11 cellular contexts compared by ENCODE assay signal in the genomic region with DNA sequence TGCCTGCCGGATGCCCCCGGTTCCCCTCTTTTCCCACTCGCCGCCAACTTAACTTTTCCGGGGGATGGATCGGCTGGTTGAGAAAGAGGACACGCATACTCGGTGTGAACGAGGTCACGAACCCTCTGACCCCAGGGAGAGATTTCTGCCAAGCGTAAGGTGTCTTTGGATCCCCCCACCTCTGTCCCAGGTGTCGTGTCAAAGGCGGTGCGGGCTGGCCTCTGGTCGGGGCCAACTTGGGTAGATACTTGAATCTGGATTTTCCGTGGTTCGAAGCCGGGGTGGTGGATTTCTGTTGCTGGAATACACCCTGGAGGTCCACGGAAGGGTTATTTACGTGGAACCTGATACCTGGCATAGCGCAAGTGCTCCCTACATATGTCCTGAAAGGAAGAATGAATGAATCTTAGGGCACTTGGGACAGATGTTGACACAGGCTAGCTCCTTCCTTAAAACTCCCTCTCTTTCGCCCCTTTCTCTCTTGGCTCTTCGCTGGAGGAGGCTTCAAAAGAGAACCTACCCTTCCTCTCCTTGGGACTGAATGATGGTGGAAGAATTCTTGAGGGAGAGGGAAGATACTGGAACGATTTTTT. TPM values are rescaled to one million over a fixed set of nuclear protein-coding genes. Genes with fewer than 3 reads are reported as not detected.
DNase-seq lines count a peak whose midpoint lies in the region; ATAC-seq and TF ChIP-seq lines count a peak whose summit lies in the region.
"Had no signal": no experiment of that assay in that cellular context is flagged by ENCODE, and none has a peak within 500 bp of the region (broad histone marks: within the 10 kb centered on the region; RNA-seq: fewer than 3 reads in every experiment).

No MANE protein-coding gene starts in this region.

- peak overlapping the region; percentile 82 to 92 (median 84) for H3K27ac Mint-ChIP-seq in brain
- no peak overlapping the region for H3K27ac Mint-ChIP-seq in effector memory CD8-positive, alpha-beta T cell

- ATAC-seq in HG02970 (IDR thresholded peaks at IDR 0.05; ENCODE audit: low FRiP score, unreplicated experiment), result no peak
- ATAC-seq in effector memory CD8-positive, alpha-beta T cell (replicated peaks), result no peak

- H3K36me3 ChIP-seq in stomach smooth muscle (ENCODE audit: control insufficient read depth in 2 of 2, insufficient read depth in 2 of 2, low read length in 2 of 2), result no peaks in the 10 kb centered on the region

- peaks cover 51% of the 10 kb centered on the region for H3K4me1 Mint-ChIP-seq in brain
- H3K4me1 Mint-ChIP-seq in effector memory CD8-positive, alpha-beta T cell (ENCODE audit: low read depth in 2 of 2), result no peaks in the 10 kb centered on the region

- H3K4me3 Mint-ChIP-seq in brain, result peak overlapping the region; percentile 91 to 97 (median 95)
- no peak overlapping the region for H3K4me3 Mint-ChIP-seq in effector memory CD8-positive, alpha-beta T cell

- H3K9me3 Mint-ChIP-seq in brain, result peaks cover 0 to 6% (median 3%) of the 10 kb centered on the region in 5 experiments
- peaks cover 0 to 10% of the 10 kb centered on the region in 2 donors for H3K9me3 Mint-ChIP-seq in effector memory CD8-positive, alpha-beta T cell

- H3K9ac ChIP-seq in stomach smooth muscle (ENCODE audit: low read length in 2 of 2), result no peak overlapping the region

- H3K4me3 ChIP-seq in stomach smooth muscle (ENCODE audit: low read length in 2 of 2), result peak overlapping the region; percentile 59 to 74

- peaks cover 5 to 18% of the 10 kb centered on the region in 2 donors for H3K27me3 ChIP-seq in stomach smooth muscle (ENCODE audit: control insufficient read depth in 1 of 2, insufficient read depth in 2 of 2, low read length in 2 of 2)

- no peaks in the 10 kb centered on the region for H3K9me3 ChIP-seq in stomach smooth muscle (ENCODE audit: control insufficient read depth in 2 of 2, low read length in 2 of 2)

- TF ChIP-seq CTCF in brain (conservative IDR thresholded peaks at IDR 0.05), result no peak

- H3K27me3 Mint-ChIP-seq in brain, result peaks cover 28% of the 10 kb centered on the region
- H3K27me3 Mint-ChIP-seq in effector memory CD8-positive, alpha-beta T cell, result peaks cover 52 to 60% of the 10 kb centered on the region in 2 donors

- H3K36me3 Mint-ChIP-seq in brain, result peaks cover 8% of the 10 kb centered on the region
- H3K36me3 Mint-ChIP-seq in effector memory CD8-positive, alpha-beta T cell (ENCODE audit: insufficient read depth), result no peaks in the 10 kb centered on the region

- no peak overlapping the region for H3K27ac ChIP-seq in stomach smooth muscle (ENCODE audit: low read length)
- H3K27ac ChIP-seq: 22Rv1 had no signal

- peaks cover 12% of the 10 kb centered on the region for H3K4me1 ChIP-seq in stomach smooth muscle (ENCODE audit: control insufficient read depth, insufficient read depth, low read length)

- DNase-seq in DMS53 (lab: John Stamatoyannopoulos, UW), result peak; percentile 40
- DNase-seq in DMS53 treated with DMSO at 0.1 percent for 48 hours (lab: John Stamatoyannopoulos, UW; ENCODE audit: unreplicated experiment), result no peak
- peak; percentile 24 for DNase-seq in medulla oblongata (ENCODE audit: extremely low spot score)
- DNase-seq in NCI-H69 (lab: John Stamatoyannopoulos, UW), result no peak
- no peak for DNase-seq in effector memory CD8-positive, alpha-beta T cell
- DNase-seq: NCI-H1930, SIG-M5 had no signal

RNA-seq across cellular contexts. Expression of gene DOK5, which starts 1.0 kb away (rescaled TPM):
- 5.7 TPM for polyA plus RNA-seq in brain (ENCODE audit: insufficient read depth, low read depth, low replicate concordance)

Comparison
In these comparisons a context has a peak if more than half of its experiments do, and no peak if none do; other contexts are left out.
1. DNase-seq: peak in DMS53 (single experiment) and medulla oblongata (single experiment); none in DMS53 treated with DMSO at 0.1 percent for 48 hours (single experiment), NCI-H69 (single experiment) and effector memory CD8-positive, alpha-beta T cell (0 of 3).
2. H3K27ac Mint-ChIP-seq: peak in brain (5 of 5); none in effector memory CD8-positive, alpha-beta T cell (0 of 2).
3. H3K4me3 Mint-ChIP-seq: peak in brain (5 of 5); none in effector memory CD8-positive, alpha-beta T cell (0 of 2).